Comparison of ENCODE assay signal across 9 cellular contexts in genomic region chr1:27571439-27572018, GRCh38. TPM values are rescaled to one million over a fixed set of nuclear protein-coding genes. Genes with fewer than 3 reads are reported as not detected.
A peak's percentile ranks its signal among the peaks of the same experiment; 100 is the strongest.
DNase-seq lines count a peak whose midpoint lies in the region; ATAC-seq and TF ChIP-seq lines count a peak whose summit lies in the region.
"Had no signal": no experiment of that assay in that cellular context is flagged by ENCODE, and none has a peak within 500 bp of the region (broad histone marks: within the 10 kb centered on the region; RNA-seq: fewer than 3 reads in every experiment).

No MANE protein-coding gene starts in this region.

- H3K36me3 ChIP-seq in mesodermal cell (ENCODE audit: control insufficient read depth, insufficient read depth, low read length) (peaks cover 3% of the 10 kb centered on the region), suprapubic skin (no peaks in the 10 kb centered on the region)

- TF ChIP-seq POLR2A in suprapubic skin (IDR thresholded peaks at IDR 0.05): no peak

- no peak overlapping the region for H3K4me3 Mint-ChIP-seq in chondrocyte (ENCODE audit: unreplicated experiment)

- H3K27me3 Mint-ChIP-seq in chondrocyte (ENCODE audit: low read depth): no peaks in the 10 kb centered on the region

- peak overlapping the region; percentile 94 for H3K27ac Mint-ChIP-seq in chondrocyte (ENCODE audit: unreplicated experiment)

- H3K4me1 Mint-ChIP-seq in chondrocyte (ENCODE audit: low read depth): peaks cover 87% of the 10 kb centered on the region

- H3K36me3 Mint-ChIP-seq in chondrocyte (ENCODE audit: low read depth): no peaks in the 10 kb centered on the region

- no peaks in the 10 kb centered on the region for H3K9me3 Mint-ChIP-seq in chondrocyte (ENCODE audit: low read depth)

- peak overlapping the region; percentile 12 for H3K4me3 ChIP-seq in mesodermal cell (ENCODE audit: extremely low read depth, insufficient read depth, low read length, poor library complexity, severe bottlenecking)
- no peak overlapping the region for H3K4me3 ChIP-seq in suprapubic skin

- TF ChIP-seq EP300 in suprapubic skin (IDR thresholded peaks at IDR 0.05): no peak

- ATAC-seq in GM21619 (IDR thresholded peaks at IDR 0.05; ENCODE audit: unreplicated experiment) (no peak), GM19328 (IDR thresholded peaks at IDR 0.05; ENCODE audit: unreplicated experiment) (no peak), GM21381 (IDR thresholded peaks at IDR 0.05; ENCODE audit: unreplicated experiment) (no peak)

- H3K27ac ChIP-seq in mesodermal cell (ENCODE audit: low read depth, low read length, severe bottlenecking) (peak overlapping the region; percentile 71), suprapubic skin (peak overlapping the region; percentile 94)

- DNase-seq in MV-4-11 (lab: John Stamatoyannopoulos, UW) (peak; percentile 16), chondrocyte (ENCODE audit: low spot score) (no peak), suprapubic skin (ENCODE audit: low spot score in 2 of 2) (peak in 1 of 2 donors; percentile 64), HT-29 (ENCODE audit: low spot score) (no peak)
- DNase-seq: effector CD4-positive, alpha-beta T cell had no signal

- H3K4me1 ChIP-seq in mesodermal cell (ENCODE audit: control insufficient read depth, insufficient read depth, low read length, poor library complexity, severe bottlenecking) (peaks cover 91% of the 10 kb centered on the region), suprapubic skin (peaks cover 98% of the 10 kb centered on the region)

- H3K9me3 ChIP-seq in mesodermal cell (ENCODE audit: control insufficient read depth, low read length) (no peaks in the 10 kb centered on the region), suprapubic skin (no peaks in the 10 kb centered on the region)

- H3K27me3 ChIP-seq in suprapubic skin: no peaks in the 10 kb centered on the region

- TF ChIP-seq CTCF in chondrocyte (IDR thresholded peaks at IDR 0.05): no peak
- no peak for TF ChIP-seq CTCF in suprapubic skin (IDR thresholded peaks at IDR 0.05)

- WGBS in mesodermal cell (ENCODE audit: insufficient coverage in 2 of 2), 2 experiments: 12 to 60% methylated on average over 2 to 7 of the region's 18 CpGs
- WGBS in suprapubic skin: 54% methylated on average over 5 of the region's 18 CpGs

RNA-seq across cellular contexts. Expression of gene AHDC1, which starts 32.4 kb away (rescaled TPM):
- 61.6 to 86.7 TPM (median 61.8 TPM) in 3 replicates for total RNA-seq in chondrocyte
- 44.6 TPM for polyA plus RNA-seq in mesodermal cell (2013, experiment 1 of 2)
- polyA plus RNA-seq in mesodermal cell (2013, experiment 2 of 2): 35.0 TPM
- total RNA-seq in suprapubic skin: 100 to 1,000 TPM in 1 of 4 donors, 10 to 100 TPM in 3; 46.7 to 103 (median 60.1) TPM
- 12.2 and 20.4 TPM in 2 replicates for total RNA-seq in HT-29 (2014; rRNA removed; shearing (Covaris generic))
